In genomic region chr2:171434671-171434980, GRCh38 we compare ENCODE assay signal across 8 cellular contexts. TPM values are rescaled to one million over a fixed set of nuclear protein-coding genes. Genes with fewer than 3 reads are reported as not detected.
DNase-seq lines count a peak whose midpoint lies in the region; ATAC-seq and TF ChIP-seq lines count a peak whose summit lies in the region.

No MANE protein-coding gene starts in this region.

- in situ Hi-C loops in astrocyte of the spinal cord (cut with HindIII; ENCODE audit: low sequenced_read_pairs) = no loop called here

- no peak for ATAC-seq in GM19395 (IDR thresholded peaks at IDR 0.05; ENCODE audit: unreplicated experiment)

- TF ChIP-seq CTCF in BE2C (IDR thresholded peaks at IDR 0.05; ENCODE audit: low read depth, low read length) = no peak
- no peak for TF ChIP-seq CTCF in astrocyte of the spinal cord (IDR thresholded peaks at IDR 0.05; ENCODE audit: low read depth, low read length)
- no peak for TF ChIP-seq CTCF in lower leg skin (IDR thresholded peaks at IDR 0.05)

- peak overlapping the region; percentile 92 for H3K9ac ChIP-seq in HUES64 (ENCODE audit: low read depth, low read length)

- H3K27me3 ChIP-seq in BE2C (no peaks in the 10 kb centered on the region), HUES64 (ENCODE audit: insufficient read depth, low read length) (no peaks in the 10 kb centered on the region), thymus (ENCODE audit: control insufficient read depth, insufficient read depth) (no peaks in the 10 kb centered on the region)

- WGBS in HUES64 = 2% methylated on average over 20 of the region's 20 CpGs
- WGBS in lower leg skin, 2 donors = 0 to 1% methylated on average over 20 of the region's 20 CpGs
- WGBS in thymus = 0% methylated on average over 20 of the region's 20 CpGs

- H3K36me3 ChIP-seq in BE2C (no peaks in the 10 kb centered on the region; the same call in 1 of the 2 replicates), HUES64 (ENCODE audit: insufficient read depth, low read length) (peaks cover 54% of the 10 kb centered on the region), thymus (ENCODE audit: control insufficient read depth, insufficient read depth) (peaks cover 3% of the 10 kb centered on the region)

- DNase-seq in BE2C (no peak), astrocyte of the spinal cord (ENCODE audit: low read depth, low spot score) (no peak), lower leg skin (ENCODE audit: low spot score in 2 of 2) (no peak), NOMO-1 treated with dmso at 0.1 percent for 144 hours (lab: John Stamatoyannopoulos, UW; ENCODE audit: unreplicated experiment) (no peak), germinal center (ENCODE audit: low spot score) (no peak)

- H3K9me3 ChIP-seq in BE2C (no peaks in the 10 kb centered on the region), HUES64 (ENCODE audit: insufficient read depth, low read depth, low read length) (peaks cover 25% of the 10 kb centered on the region), thymus (ENCODE audit: control insufficient read depth) (no peaks in the 10 kb centered on the region)

- no peak for TF ChIP-seq POLR2A in lower leg skin (IDR thresholded peaks at IDR 0.05)

- H3K4me1 ChIP-seq in BE2C (no peaks in the 10 kb centered on the region), HUES64 (ENCODE audit: insufficient read depth, low read length) (peaks cover 22% of the 10 kb centered on the region), thymus (ENCODE audit: control insufficient read depth, insufficient read depth, low read length) (no peaks in the 10 kb centered on the region)

- peak overlapping the region; percentile 64 for H3K4me3 ChIP-seq in BE2C (ENCODE audit: low read depth, low read length)
- peak overlapping the region; percentile 70 for H3K4me3 ChIP-seq in HUES64 (ENCODE audit: low read length)
- peak overlapping the region; percentile 77 for H3K4me3 ChIP-seq in astrocyte of the spinal cord (ENCODE audit: low read depth, low read length)
- peak overlapping the region; percentile 64 for H3K4me3 ChIP-seq in lower leg skin (ENCODE audit: low read depth, poor library complexity, severe bottlenecking)
- H3K4me3 ChIP-seq in thymus (ENCODE audit: low read length) = peak overlapping the region; percentile 79

- H3K27ac ChIP-seq in HUES64 (ENCODE audit: low read depth, low read length) (peak overlapping the region; percentile 98), thymus (ENCODE audit: low read depth) (peak overlapping the region; percentile 96)

- intact Hi-C loops in lower leg skin (cut with DNase I; ENCODE audit: low total_unique reads) = no loop called here

RNA-seq across cellular contexts. Expression of gene DCAF17, which starts 0.6 kb away (rescaled TPM):
- polyA plus RNA-seq in BE2C (2012; ENCODE audit: insufficient read depth, insufficient read length, low read depth) = 7.0 TPM
- polyA plus RNA-seq in HUES64 (2013, experiment 1 of 2) = 13.1 TPM
- 13.8 TPM for polyA plus RNA-seq in HUES64 (2013, experiment 2 of 2)
- total RNA-seq in lower leg skin = 10 to 100 TPM; 10.5 to 17.1 (median 14.0) TPM
- polyA plus RNA-seq in thymus = 7.9 TPM

RNA-seq across cellular contexts. Expression of gene METTL8, which starts 0.8 kb away (rescaled TPM):
- 1.9 TPM for polyA plus RNA-seq in BE2C (2012; ENCODE audit: insufficient read depth, insufficient read length, low read depth)
- polyA plus RNA-seq in HUES64 (2013, experiment 1 of 2) = 36.3 TPM
- polyA plus RNA-seq in HUES64 (2013, experiment 2 of 2) = 34.1 TPM
- 10 to 100 TPM; 22.5 to 34.9 (median 25.9) TPM for total RNA-seq in lower leg skin
- polyA plus RNA-seq in thymus = 12.1 TPM
